In the genomic region with DNA sequence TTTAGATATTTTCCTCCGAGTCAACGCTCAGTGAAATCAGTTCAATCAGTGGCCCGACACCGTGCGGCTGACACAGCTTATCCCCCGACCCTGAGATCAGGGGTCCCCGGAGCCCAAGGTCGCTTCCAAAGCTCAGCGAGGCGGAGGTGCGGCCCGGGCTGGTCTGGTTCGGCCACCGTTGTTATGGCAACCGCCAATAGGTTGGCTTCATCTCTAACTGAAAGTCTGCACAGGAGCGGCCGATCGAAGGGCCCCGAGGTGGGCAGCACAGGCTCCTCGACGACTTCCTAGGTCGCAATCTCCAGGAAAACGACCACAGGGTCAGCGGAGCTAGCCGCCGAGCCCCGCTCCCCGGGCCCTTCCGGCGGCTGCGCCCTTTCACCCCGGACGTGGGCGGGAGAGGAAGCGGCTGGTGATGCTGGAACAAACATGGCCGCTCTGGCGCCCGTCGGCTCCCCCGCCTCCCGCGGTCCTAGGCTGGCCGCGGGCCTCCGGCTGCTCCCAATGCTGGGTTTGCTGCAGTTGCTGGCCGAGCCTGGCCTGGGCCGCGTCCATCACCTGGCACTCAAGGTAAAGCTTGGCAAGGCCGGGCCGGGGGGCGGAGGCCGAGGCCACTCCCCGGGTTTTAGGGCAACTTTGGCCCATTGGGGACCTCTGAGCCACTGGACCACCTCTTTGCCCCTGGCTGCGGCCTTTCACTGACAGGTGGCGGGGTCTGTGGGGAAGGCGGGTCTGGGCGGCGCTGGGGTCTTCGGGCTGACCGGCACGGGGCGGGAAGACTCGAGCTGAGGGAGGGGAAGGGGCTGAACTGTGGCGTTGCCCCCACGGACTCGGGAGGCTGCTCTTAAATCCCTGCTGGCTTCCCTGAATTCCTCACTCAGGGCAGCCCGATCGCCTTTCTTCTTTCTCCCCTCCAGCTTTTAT, we compare ENCODE assay signal across 8 cellular contexts. TPM values are rescaled to one million over a fixed set of nuclear protein-coding genes. Genes with fewer than 3 reads are reported as not detected.
DNase-seq lines count a peak whose midpoint lies in the region; ATAC-seq, FAIRE-seq and TF ChIP-seq lines count a peak whose summit lies in the region.

A gene (plus strand): TSS at position 403 of the 924 bp plus-strand sequence. CDS start 27 bp downstream, at position 430.

- no peaks in the 10 kb centered on the region for H3K27me3 Mint-ChIP-seq in activated B cell treated with CpG ODN at 0.5 μM for 24 hours

- intact Hi-C loops in activated B cell treated with CpG ODN at 0.5 μM for 24 hours (cut with micrococcal nuclease): loop anchor here (1.0 to 5.0 kb wide), 3 partner anchors 8 to 231 kb away; a partner anchor contains a TSS

- POLR2A ChIA-PET in activated B cell treated with CpG ODN at 0.5 μM for 24 hours (lab: Charles Lee): interaction anchor here (0.6 to 2.7 kb wide), 17 partner anchors 8 to 219 kb away, joined by 3 to 70 read pairs (median 5); a partner anchor contains a TSS

- peaks cover 30% of the 10 kb centered on the region for H3K4me1 Mint-ChIP-seq in activated B cell treated with CpG ODN at 0.5 μM for 24 hours

- no peaks in the 10 kb centered on the region for H3K9me3 Mint-ChIP-seq in activated B cell treated with CpG ODN at 0.5 μM for 24 hours

- FAIRE-seq in GM12892 (lab: Jason Lieb, UNC): peak; percentile 92

- peaks cover 7% of the 10 kb centered on the region for H3K36me3 Mint-ChIP-seq in activated B cell treated with CpG ODN at 0.5 μM for 24 hours (ENCODE audit: low read depth)

- H3K27ac Mint-ChIP-seq in activated B cell treated with CpG ODN at 0.5 μM for 24 hours: peak within 1 kb of the TSS; percentile 80

- peak within 1 kb of the TSS; percentile 89 for H3K27ac ChIP-seq in caudate nucleus (ENCODE audit: low read depth, low read length)

- peak; percentile 76; the same call in 1 of the 2 replicates for TF ChIP-seq POLR2A in GM12892 (IDR thresholded peaks at IDR 0.05; ENCODE audit: low read depth, low read length)

- DNase-seq in GM12892 (ENCODE audit: insufficient read length) (peak; percentile 90), NCI-H2107 treated with DMSO at 0.1 percent for 48 hours (lab: John Stamatoyannopoulos, UW; ENCODE audit: unreplicated experiment) (peak; percentile 12), activated B cell treated with CpG ODN at 0.5 μM for 24 hours (peak; percentile 73), caudate nucleus (lab: John Stamatoyannopoulos, UW) (peak in 57 of 61 donors; percentile 35 to 83 (median 66)), iris pigment epithelial cell (ENCODE audit: low read depth) (peak; percentile 71)
- DNase-seq in stimulated activated CD4-positive, alpha-beta T cell treated with anti-CD3 and anti-CD28 coated beads, Interleukin-12 subunit alpha, Interleukin-12 subunit beta, amount 100 ng/mL, for 24 hours (ENCODE audit: low read depth in 2 of 2): peak; percentile 51 to 77

- H3K4me3 Mint-ChIP-seq in activated B cell treated with CpG ODN at 0.5 μM for 24 hours: peak within 1 kb of the TSS; percentile 91

- no peak for TF ChIP-seq CTCF in activated B cell treated with CpG ODN at 0.5 μM for 24 hours (IDR thresholded peaks at IDR 0.05)

- ATAC-seq in HG02798 (IDR thresholded peaks at IDR 0.05; ENCODE audit: poor library complexity, unreplicated experiment): peak; percentile 83
- ATAC-seq in activated B cell treated with CpG ODN at 0.5 μM for 24 hours (ENCODE audit: low read depth): peak; percentile 96
- no peak for ATAC-seq in GM19328 (IDR thresholded peaks at IDR 0.05; ENCODE audit: unreplicated experiment)

- CTCF ChIA-PET in activated B cell treated with CpG ODN at 0.5 μM for 24 hours (lab: Charles Lee): no interaction called here

RNA-seq across cellular contexts. Expression of the gene that starts here (rescaled TPM):
- 9.3 TPM for polyA plus RNA-seq in GM12892 (2012; ENCODE audit: missing spikeins)
- 17.7 and 19.6 TPM in 2 replicates for total RNA-seq in activated B cell treated with CpG ODN at 0.5 μM for 24 hours

Comparison
In these comparisons a context has a peak if more than half of its experiments do, and no peak if none do; other contexts are left out.
1. DNase-seq: peak in every context shown above with its lines; median percentile 90 in GM12892; 73 in activated B cell treated with CpG ODN at 0.5 μM for 24 hours; 71 in iris pigment epithelial cell; 66 in caudate nucleus; 64 in stimulated activated CD4-positive, alpha-beta T cell treated with anti-CD3 and anti-CD28 coated beads, Interleukin-12 subunit alpha, Interleukin-12 subunit beta, amount 100 ng/mL, for 24 hours; 12 in NCI-H2107 treated with DMSO at 0.1 percent for 48 hours.